Comparison of ENCODE assay signal across 11 cellular contexts in the genomic region with DNA sequence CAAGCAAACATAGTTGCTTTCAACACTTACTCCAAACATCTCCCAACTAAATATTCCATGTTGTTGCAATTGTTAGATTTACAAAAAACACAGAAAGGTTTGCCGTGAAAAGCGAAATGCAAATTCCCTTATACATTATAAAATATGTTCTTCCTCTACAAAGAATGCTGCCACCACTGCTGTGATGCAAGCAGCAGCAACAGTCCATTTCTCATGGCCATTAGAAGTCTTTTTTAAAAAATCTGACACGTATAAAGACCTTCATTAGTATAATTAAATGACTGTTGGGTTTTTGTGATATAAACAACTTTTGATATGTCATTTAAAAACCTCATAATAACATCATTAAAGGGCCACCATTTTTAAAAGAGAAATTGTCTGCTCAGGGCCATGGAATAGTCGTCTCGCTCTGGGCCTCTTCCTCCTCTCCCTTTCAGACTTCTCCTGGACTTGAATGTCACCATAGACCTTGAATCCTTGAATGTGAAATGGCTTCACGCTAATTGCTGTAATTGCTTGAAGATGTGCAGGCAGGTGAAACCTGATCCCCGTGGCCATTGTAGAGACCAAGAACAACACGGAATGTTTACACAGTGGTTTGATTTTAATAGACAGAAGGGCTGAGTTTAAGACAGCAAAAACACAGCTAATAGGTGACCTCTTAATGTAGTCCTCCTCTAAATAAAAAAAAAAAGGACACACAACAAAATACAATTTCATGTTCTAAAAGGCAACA.
DNase-seq lines count a peak whose midpoint lies in the region; ATAC-seq, FAIRE-seq and TF ChIP-seq lines count a peak whose summit lies in the region.
"Had no signal": no experiment of that assay in that cellular context is flagged by ENCODE, and none has a peak within 500 bp of the region (broad histone marks: within the 10 kb centered on the region; RNA-seq: fewer than 3 reads in every experiment).

No MANE protein-coding gene starts in this region.

- H3K27me3 ChIP-seq in CD8-positive, alpha-beta T cell (ENCODE audit: insufficient read depth, low read length), result no peaks in the 10 kb centered on the region

- TF ChIP-seq CTCF in CD8-positive, alpha-beta T cell (IDR thresholded peaks at IDR 0.05), result no peak
- TF ChIP-seq CTCF in HEK293 (tag by site-specific recombination; IDR thresholded peaks at IDR 0.05) (no peak), mucosa of descending colon (IDR thresholded peaks at IDR 0.05) (no peak)

- no peak for FAIRE-seq in frontal cortex (lab: Jason Lieb, UNC)
- no peak for FAIRE-seq in H54 (lab: Jason Lieb, UNC)

- CTCF ChIA-PET in CD8-positive, alpha-beta T cell (lab: Charles Lee), result interaction anchor here (0.7 to 1.7 kb wide), 3 partner anchors 41 to 265 kb away, joined by 3 to 5 read pairs (median 3); no protein-coding TSS in a partner anchor
- CTCF ChIA-PET in HEK293 (lab: Yijun Ruan, JAX), result no interaction called here
- CTCF ChIA-PET in activated CD8-positive, alpha-beta memory T cell treated with anti-CD3 and anti-CD28 coated beads, Interleukin-2, amount 10 ng/mL, durations not matched to agents 7 days and 5 days (lab: Charles Lee), result interaction anchor here (0.9 kb wide), 1 partner anchor 63 kb away, joined by 5 read pairs; no protein-coding TSS in a partner anchor

- TF ChIP-seq POLR2A in H54 (IDR thresholded peaks at IDR 0.05; ENCODE audit: low read depth, low read length), result no peak

- H3K4me1 Mint-ChIP-seq in CD8-positive, alpha-beta T cell (ENCODE audit: low read depth), result peaks cover 82% of the 10 kb centered on the region
- H3K4me1 Mint-ChIP-seq in T-helper 17 cell, result peaks cover 59% of the 10 kb centered on the region
- peaks cover 31% of the 10 kb centered on the region for H3K4me1 Mint-ChIP-seq in activated CD8-positive, alpha-beta memory T cell treated with anti-CD3 and anti-CD28 coated beads, Interleukin-2, amount 10 ng/mL, durations not matched to agents 7 days and 5 days

- POLR2A ChIA-PET in CD8-positive, alpha-beta T cell (lab: Charles Lee), result interaction anchor here (1.2 kb wide), 1 partner anchor 169 kb away, joined by 3 read pairs; no protein-coding TSS in a partner anchor
- POLR2A ChIA-PET in HEK293 (lab: Yijun Ruan, JAX), result no interaction called here

- H3K27ac Mint-ChIP-seq in CD8-positive, alpha-beta T cell, result peak overlapping the region; percentile 93
- peak overlapping the region; percentile 100 for H3K27ac Mint-ChIP-seq in T-helper 17 cell
- H3K27ac Mint-ChIP-seq in activated CD8-positive, alpha-beta memory T cell treated with anti-CD3 and anti-CD28 coated beads, Interleukin-2, amount 10 ng/mL, durations not matched to agents 7 days and 5 days, result no peak overlapping the region
- H3K27ac Mint-ChIP-seq: activated T-helper 1 cell treated with anti-CD3 and anti-CD28 coated beads, Interleukin-12 subunit alpha, Interleukin-12 subunit beta, Interleukin-2, Interleukin-4 antibody, amounts not matched to agents 30 ng/mL and 10 ng/mL and 1 ng/mL, durations not matched to agents 14 hours and 24 hours and 36 hours had no signal

- H3K9me3 ChIP-seq in CD8-positive, alpha-beta T cell (ENCODE audit: low read length), result no peaks in the 10 kb centered on the region
- H3K9me3 ChIP-seq in HEK293 (ENCODE audit: control insufficient read depth, insufficient read depth, low read depth, low read length), result no peaks in the 10 kb centered on the region
- H3K9me3 ChIP-seq in T-helper 17 cell (ENCODE audit: control insufficient read depth, low read length, poor library complexity, severe bottlenecking), result no peaks in the 10 kb centered on the region
- H3K9me3 ChIP-seq in mucosa of descending colon, result no peaks in the 10 kb centered on the region

- no peaks in the 10 kb centered on the region for H3K27me3 Mint-ChIP-seq in CD8-positive, alpha-beta T cell (ENCODE audit: low read depth)
- H3K27me3 Mint-ChIP-seq in T-helper 17 cell, result no peaks in the 10 kb centered on the region
- peaks cover 3% of the 10 kb centered on the region for H3K27me3 Mint-ChIP-seq in activated CD8-positive, alpha-beta memory T cell treated with anti-CD3 and anti-CD28 coated beads, Interleukin-2, amount 10 ng/mL, durations not matched to agents 7 days and 5 days

- intact Hi-C loops in CD8-positive, alpha-beta T cell (cut with DNase I, micrococcal nuclease), result loop anchor here (5.0 kb wide), 5 partner anchors 94 to 449 kb away; a partner anchor contains a TSS
- intact Hi-C loops in mucosa of descending colon (cut with DNase I, micrococcal nuclease), result no loop called here

- H3K27ac ChIP-seq in CD8-positive, alpha-beta T cell (ENCODE audit: low read depth, low read length), result no peak overlapping the region
- H3K27ac ChIP-seq in HEK293 (ENCODE audit: extremely low read depth, low read depth, low read length), result peak overlapping the region; percentile 48; the same call in 1 of the 2 replicates

- H3K36me3 ChIP-seq in CD8-positive, alpha-beta T cell (ENCODE audit: insufficient read depth, low read length), result no peaks in the 10 kb centered on the region
- H3K36me3 ChIP-seq in HEK293 (ENCODE audit: control insufficient read depth in 2 of 2, insufficient read depth in 1 of 2, low read length in 2 of 2), result no peaks in the 10 kb centered on the region
- no peaks in the 10 kb centered on the region for H3K36me3 ChIP-seq in mucosa of descending colon (ENCODE audit: low read depth)

- peaks cover 54% of the 10 kb centered on the region for H3K4me1 ChIP-seq in CD8-positive, alpha-beta T cell (ENCODE audit: insufficient read depth, low read length)
- H3K4me1 ChIP-seq in HEK293 (ENCODE audit: control insufficient read depth, insufficient read depth, low read length) (peaks cover 32% of the 10 kb centered on the region), mucosa of descending colon (ENCODE audit: low read depth) (peaks cover 45% of the 10 kb centered on the region)

- peak overlapping the region; percentile 51 for H3K4me3 Mint-ChIP-seq in CD8-positive, alpha-beta T cell
- no peak overlapping the region for H3K4me3 Mint-ChIP-seq in T-helper 17 cell
- no peak overlapping the region for H3K4me3 Mint-ChIP-seq in activated CD8-positive, alpha-beta memory T cell treated with anti-CD3 and anti-CD28 coated beads, Interleukin-2, amount 10 ng/mL, durations not matched to agents 7 days and 5 days
- H3K4me3 Mint-ChIP-seq: activated T-helper 1 cell treated with anti-CD3 and anti-CD28 coated beads, Interleukin-12 subunit alpha, Interleukin-12 subunit beta, Interleukin-2, Interleukin-4 antibody, amounts not matched to agents 30 ng/mL and 10 ng/mL and 1 ng/mL, durations not matched to agents 14 hours and 24 hours and 36 hours had no signal

- DNase-seq in CD8-positive, alpha-beta T cell, result no peak
- no peak for DNase-seq in T-helper 17 cell
- DNase-seq in mucosa of descending colon, result no peak
- no peak for DNase-seq in NCI-H446 treated with DMSO at 0.1 percent for 48 hours (lab: John Stamatoyannopoulos, UW)
- no peak for DNase-seq in frontal cortex (ENCODE audit: low spot score in 2 of 2)
- no peak for DNase-seq in activated CD8-positive, alpha-beta memory T cell treated with anti-CD3 and anti-CD28 coated beads, Interleukin-2, amount 10 ng/mL, durations not matched to agents 7 days and 5 days
- DNase-seq in H54 (ENCODE audit: insufficient read length, low spot score), result no peak
- DNase-seq: NCI-H2081 treated with DMSO at 0.1 percent for 48 hours, T-helper 9 cell had no signal

- H3K36me3 Mint-ChIP-seq in CD8-positive, alpha-beta T cell, result peaks cover 35% of the 10 kb centered on the region
- H3K36me3 Mint-ChIP-seq in T-helper 17 cell (ENCODE audit: low read depth), result peaks cover 9% of the 10 kb centered on the region
- no peaks in the 10 kb centered on the region for H3K36me3 Mint-ChIP-seq in activated CD8-positive, alpha-beta memory T cell treated with anti-CD3 and anti-CD28 coated beads, Interleukin-2, amount 10 ng/mL, durations not matched to agents 7 days and 5 days

- no peak for ATAC-seq in CD8-positive, alpha-beta T cell
- ATAC-seq in T-helper 17 cell (no peak), mucosa of descending colon (peak; percentile 1)
- no peak for ATAC-seq in activated CD8-positive, alpha-beta memory T cell treated with anti-CD3 and anti-CD28 coated beads, Interleukin-2, amount 10 ng/mL, durations not matched to agents 7 days and 5 days

- no peaks in the 10 kb centered on the region for H3K9me3 Mint-ChIP-seq in CD8-positive, alpha-beta T cell
- H3K9me3 Mint-ChIP-seq in activated CD8-positive, alpha-beta memory T cell treated with anti-CD3 and anti-CD28 coated beads, Interleukin-2, amount 10 ng/mL, durations not matched to agents 7 days and 5 days (ENCODE audit: low read depth), result no peaks in the 10 kb centered on the region
- H3K9me3 Mint-ChIP-seq: activated T-helper 1 cell treated with anti-CD3 and anti-CD28 coated beads, Interleukin-12 subunit alpha, Interleukin-12 subunit beta, Interleukin-2, Interleukin-4 antibody, amounts not matched to agents 30 ng/mL and 10 ng/mL and 1 ng/mL, durations not matched to agents 14 hours and 24 hours and 36 hours had no signal

- H3K4me3 ChIP-seq in CD8-positive, alpha-beta T cell (ENCODE audit: low read depth, low read length), result no peak overlapping the region
- H3K4me3 ChIP-seq in HEK293 (ENCODE audit: low read depth, low read length), result no peak overlapping the region
- no peak overlapping the region for H3K4me3 ChIP-seq in mucosa of descending colon

Comparison
In these comparisons a context has a peak if more than half of its experiments do, and no peak if none do; other contexts are left out.
1. intact Hi-C loops: an anchor here in CD8-positive, alpha-beta T cell (5.0 kb wide); none called in mucosa of descending colon.